ENCODE assay signal across 7 cellular contexts in genomic region chr5:42756630-42757601, GRCh38. TPM values are rescaled to one million over a fixed set of nuclear protein-coding genes. Genes with fewer than 3 reads are reported as not detected.
DNase-seq lines count a peak whose midpoint lies in the region; ATAC-seq and TF ChIP-seq lines count a peak whose summit lies in the region.

TSS of gene CCDC152 (plus strand) at chr5:42756818. CDS start at chr5:42759122, 2,304 bp downstream.

- H2AFZ ChIP-seq in neuronal stem cell (ENCODE audit: low read length): peak within 1 kb of the TSS; percentile 59

- no peaks in the 10 kb centered on the region for H3K36me3 ChIP-seq in neuronal stem cell (replicated peaks in 1 of 2; ENCODE audit: control insufficient read depth in 2 of 2, insufficient read depth in 2 of 2, low read length in 2 of 2)
- no peaks in the 10 kb centered on the region for H3K36me3 ChIP-seq in suprapubic skin

- no peak within 1 kb of the TSS for H3K4ac ChIP-seq in neuronal stem cell (ENCODE audit: low read length)

- H3K27me3 ChIP-seq in neuronal stem cell (ENCODE audit: control insufficient read depth in 3 of 3, insufficient read depth in 3 of 3, low read depth in 1 of 3, low read length in 3 of 3) (no peaks in the 10 kb centered on the region), suprapubic skin (no peaks in the 10 kb centered on the region)

- peak within 1 kb of the TSS; percentile 34 for H3K23ac ChIP-seq in neuronal stem cell (ENCODE audit: low read depth, low read length, poor library complexity)

- H3K4me1 ChIP-seq in neuronal stem cell (ENCODE audit: control insufficient read depth in 2 of 2, insufficient read depth in 1 of 2, low read depth in 1 of 2, low read length in 2 of 2) (peaks cover 0 to 4% of the 10 kb centered on the region in 2 donors), suprapubic skin (peaks cover 4% of the 10 kb centered on the region)

- no peak within 1 kb of the TSS for H2BK15ac ChIP-seq in neuronal stem cell (ENCODE audit: low read length)

- peak within 1 kb of the TSS; percentile 32 for H3K4me2 ChIP-seq in neuronal stem cell (ENCODE audit: insufficient read depth, low read length, poor library complexity, severe bottlenecking)

- ATAC-seq in GM19455 (IDR thresholded peaks at IDR 0.05; ENCODE audit: unreplicated experiment) (peak; percentile 71), HG03575 (IDR thresholded peaks at IDR 0.05; ENCODE audit: extremely low read depth, insufficient number of reproducible peaks, low FRiP score, unreplicated experiment) (peak; percentile 83)

- no peak within 1 kb of the TSS for H3K14ac ChIP-seq in neuronal stem cell (ENCODE audit: low read length)

- peak within 1 kb of the TSS; percentile 70 for H3K9ac ChIP-seq in neuronal stem cell (ENCODE audit: low read depth, low read length, poor library complexity)

- H4K8ac ChIP-seq in neuronal stem cell (ENCODE audit: low read depth, low read length): no peak within 1 kb of the TSS

- H3K27ac ChIP-seq in neuronal stem cell (replicated peaks; ENCODE audit: low read length) (peak within 1 kb of the TSS; percentile 12), suprapubic skin (no peak within 1 kb of the TSS)

- DNase-seq in activated CD8-positive, alpha-beta memory T cell treated with anti-CD3 and anti-CD28 coated beads for 24 hours: peak; percentile 84
- DNase-seq in epithelial cell of proximal tubule (ENCODE audit: low read depth): no peak
- peak; percentile 27 for DNase-seq in neuronal stem cell (ENCODE audit: low spot score)
- peak in 1 of 2 donors; percentile 80 for DNase-seq in suprapubic skin (ENCODE audit: low spot score in 2 of 2)
- no peak for DNase-seq in DMS153 treated with DMSO at 0.1 percent for 48 hours (lab: John Stamatoyannopoulos, UW; ENCODE audit: unreplicated experiment)

- H3K9me3 ChIP-seq in neuronal stem cell (replicated peaks in 1 of 2; ENCODE audit: control insufficient read depth in 2 of 2, insufficient read depth in 1 of 2, low read depth in 1 of 2, low read length in 2 of 2) (no peaks in the 10 kb centered on the region), suprapubic skin (no peaks in the 10 kb centered on the region)

- no peak within 1 kb of the TSS for H2BK120ac ChIP-seq in neuronal stem cell (ENCODE audit: low read depth, low read length)

- no peak for TF ChIP-seq POLR2A in suprapubic skin (IDR thresholded peaks at IDR 0.05)

- peak within 1 kb of the TSS; percentile 29 for H3K18ac ChIP-seq in neuronal stem cell (ENCODE audit: low read length)

- no peak for TF ChIP-seq EP300 in suprapubic skin (IDR thresholded peaks at IDR 0.05)

- H3K4me3 ChIP-seq in epithelial cell of proximal tubule (ENCODE audit: low read depth, low read length) (peak within 1 kb of the TSS; percentile 32), neuronal stem cell (ENCODE audit: low read length in 2 of 2) (peak within 1 kb of the TSS; percentile 40 to 75), suprapubic skin (peak within 1 kb of the TSS; percentile 36)

- no peak within 1 kb of the TSS for H2BK12ac ChIP-seq in neuronal stem cell (ENCODE audit: low read length)

- no CpG with 5 or more reads among the region's 35 CpGs for WGBS in neuronal stem cell (ENCODE audit: extremely low coverage in 2 of 2, insufficient read length in 2 of 2, insufficient replicate concordance in 1 of 2), 2 donors
- 30% methylated on average over 35 of the region's 35 CpGs for WGBS in suprapubic skin

- TF ChIP-seq CTCF in epithelial cell of proximal tubule (conservative IDR thresholded peaks at IDR 0.05; ENCODE audit: low read depth, low read length): no peak
- TF ChIP-seq CTCF in suprapubic skin (IDR thresholded peaks at IDR 0.05): no peak

- H2AK5ac ChIP-seq in neuronal stem cell (ENCODE audit: low read depth, low read length): no peak within 1 kb of the TSS

- H4K91ac ChIP-seq in neuronal stem cell (ENCODE audit: low read depth, low read length, poor library complexity): no peak within 1 kb of the TSS

- H2BK5ac ChIP-seq in neuronal stem cell (ENCODE audit: low read length): no peak within 1 kb of the TSS

- no peaks in the 10 kb centered on the region for H3K79me1 ChIP-seq in neuronal stem cell (ENCODE audit: low read depth, low read length)

RNA-seq across cellular contexts. Expression of gene CCDC152, which starts in this region (rescaled TPM):
- total RNA-seq in epithelial cell of proximal tubule: 2.7 TPM in 2 replicates
- polyA plus RNA-seq in neuronal stem cell (2013, experiment 1 of 2): 14.0 TPM
- 14.8 TPM for polyA plus RNA-seq in neuronal stem cell (2013, experiment 2 of 2)
- 1 to 10 TPM in 2 of 4 donors, under 1 TPM in 1, not detected in 1; 0.36 to 1.7 (median 1.1) TPM for total RNA-seq in suprapubic skin

Comparison
In these comparisons a context has a peak if more than half of its experiments do, and no peak if none do; other contexts are left out.
1. DNase-seq: peak in activated CD8-positive, alpha-beta memory T cell treated with anti-CD3 and anti-CD28 coated beads for 24 hours (single experiment) and neuronal stem cell (single experiment); none in epithelial cell of proximal tubule (single experiment) and DMS153 treated with DMSO at 0.1 percent for 48 hours (single experiment).
2. Peak in every context shown above with its lines, with median percentiles within 50 percentile points of each other: H3K4me3 ChIP-seq.